ENCODE assay signal across 12 cellular contexts in genomic region chr18:37420315-37420880, GRCh38.
"Had no signal": no experiment of that assay in that cellular context is flagged by ENCODE, and none has a peak within 500 bp of the region (broad histone marks: within the 10 kb centered on the region; RNA-seq: fewer than 3 reads in every experiment).

No MANE protein-coding gene starts in this region.

- ATAC-seq: activated T-helper 17 cell treated with anti-CD3 and anti-CD28 coated beads, Interleukin-2, amount 50 U/mL, for 72 hours; body of pancreas; left lobe of liver; WTC11 had no signal

- H3K9me3 ChIP-seq: adrenal gland, body of pancreas, esophagus muscularis mucosa had no signal

- H3K36me3 ChIP-seq: adrenal gland, esophagus muscularis mucosa had no signal

- H3K27ac ChIP-seq: adrenal gland, body of pancreas, esophagus muscularis mucosa had no signal

- DNase-seq: activated CD4-positive, alpha-beta T cell treated with anti-CD3 and anti-CD28 coated beads, Interleukin-2, amount 10 ng/mL, durations not matched to agents 24 days and 14 days; activated CD8-positive, alpha-beta memory T cell treated with anti-CD3 and anti-CD28 coated beads for 24 hours; activated naive CD4-positive, alpha-beta T cell treated with anti-CD3 and anti-CD28 coated beads, Interleukin-2, amount 50 U/mL, for 16 hours; adrenal gland; body of pancreas; nephron progenitor cell; stimulated activated CD4-positive, alpha-beta T cell treated with anti-CD3 and anti-CD28 coated beads, Interleukin-2, amount 100 ng/mL, for 48 hours; stimulated activated naive CD4-positive, alpha-beta T cell treated with Interleukin-2 at 50 U/mL for 16 hours had no signal

- H3K27me3 ChIP-seq: adrenal gland, body of pancreas had no signal

- H3K4me3 ChIP-seq: adrenal gland, body of pancreas, esophagus muscularis mucosa had no signal

- H3K4me1 ChIP-seq: body of pancreas, esophagus muscularis mucosa had no signal
